1 cellular context compared by ENCODE assay signal in genomic region chr16:46918905-46919792, GRCh38.
TF ChIP-seq lines count a peak whose summit lies in the region.

No MANE protein-coding gene starts in this region.

TF ChIP-seq in HepG2, 621 proteins besides CTCF, POLR2A, EP300 and RAD21 (continued from another document and continues in another):
- TF ChIP-seq ZNF503 (CRISPR knock-in tag; IDR thresholded peaks at IDR 0.05) (peak; percentile 41; the same call in 1 of the 2 replicates), MED8 (CRISPR knock-in tag; IDR thresholded peaks at IDR 0.05; ENCODE audit: insufficient replicate concordance) (no peak), ZSCAN20 (CRISPR knock-in tag; IDR thresholded peaks at IDR 0.05; ENCODE audit: borderline replicate concordance) (no peak), PRDM10 (CRISPR knock-in tag; IDR thresholded peaks at IDR 0.05; ENCODE audit: low read depth) (peak; percentile 31; the same call in 1 of the 2 replicates), ZNF232 (CRISPR knock-in tag; IDR thresholded peaks at IDR 0.05; ENCODE audit: borderline replicate concordance) (no peak), STAG1 (CRISPR knock-in tag; IDR thresholded peaks at IDR 0.05) (peak; percentile 89), TRIM24 (CRISPR knock-in tag; IDR thresholded peaks at IDR 0.05) (no peak), CREM (IDR thresholded peaks at IDR 0.05) (peak; percentile 77; the same call in 1 of the 2 replicates), CREM (CRISPR knock-in tag; IDR thresholded peaks at IDR 0.05) (no peak), ZNF784 (CRISPR knock-in tag; IDR thresholded peaks at IDR 0.05; ENCODE audit: borderline replicate concordance) (no peak), ZNF12 (CRISPR knock-in tag; IDR thresholded peaks at IDR 0.05) (no peak), DDIT3 (CRISPR knock-in tag; IDR thresholded peaks at IDR 0.05) (no peak), ZNF703 (CRISPR knock-in tag; IDR thresholded peaks at IDR 0.05; ENCODE audit: borderline replicate concordance) (0 out of 2 replicates have a peak, but pooled peaks have one; percentile 74), KLF16 (CRISPR knock-in tag; IDR thresholded peaks at IDR 0.05) (peak in 1 of 2 experiments; percentile 42; a peak in 1 of 4 replicates), PAF1 (CRISPR knock-in tag; IDR thresholded peaks at IDR 0.05) (peak; percentile 87), CBX5 (CRISPR knock-in tag; IDR thresholded peaks at IDR 0.05; ENCODE audit: borderline replicate concordance) (peak; percentile 81; the same call in 1 of the 2 replicates), ZNF616 (CRISPR knock-in tag; IDR thresholded peaks at IDR 0.05; ENCODE audit: low read depth) (0 out of 2 replicates have a peak, but pooled peaks have one; percentile 51), CEBPG (CRISPR knock-in tag; IDR thresholded peaks at IDR 0.05) (peak; percentile 84), XBP1 (CRISPR knock-in tag; IDR thresholded peaks at IDR 0.05) (no peak), REST (IDR thresholded peaks at IDR 0.05; ENCODE audit: borderline replicate concordance in 1 of 2, low read depth in 1 of 2, low read length in 2 of 2) (no peak), ZNF563 (CRISPR knock-in tag; IDR thresholded peaks at IDR 0.05) (no peak), TARDBP (CRISPR knock-in tag; IDR thresholded peaks at IDR 0.05) (peak; percentile 76), HOMEZ (CRISPR knock-in tag; IDR thresholded peaks at IDR 0.05; ENCODE audit: low read depth) (peak; percentile 79), ARNT (IDR thresholded peaks at IDR 0.05) (no peak), E2F2 (CRISPR knock-in tag; IDR thresholded peaks at IDR 0.05; ENCODE audit: borderline replicate concordance) (no peak), POLR2AphosphoS5 (IDR thresholded peaks at IDR 0.05; ENCODE audit: low read depth, low read length) (no peak; the same call in 1 of the 2 replicates), SOX6 (IDR thresholded peaks at IDR 0.05) (no peak), SOX6 (CRISPR knock-in tag; IDR thresholded peaks at IDR 0.05) (peak; percentile 94), ELK4 (CRISPR knock-in tag; IDR thresholded peaks at IDR 0.05; ENCODE audit: borderline replicate concordance) (no peak), ZNF160 (CRISPR knock-in tag; IDR thresholded peaks at IDR 0.05) (peak; percentile 77; the same call in 1 of the 2 replicates), BORCS8-MEF2B (CRISPR knock-in tag; IDR thresholded peaks at IDR 0.05) (0 out of 2 replicates have a peak, but pooled peaks have one; percentile 10), ZNF251 (CRISPR knock-in tag; IDR thresholded peaks at IDR 0.05) (no peak), ZNF354B (CRISPR knock-in tag; IDR thresholded peaks at IDR 0.05) (no peak), TAF15 (IDR thresholded peaks at IDR 0.05; ENCODE audit: low read depth, low read length, poor library complexity, severe bottlenecking) (no peak), ZNF562 (CRISPR knock-in tag; IDR thresholded peaks at IDR 0.05; ENCODE audit: borderline replicate concordance) (no peak), ATF5 (CRISPR knock-in tag; IDR thresholded peaks at IDR 0.05; ENCODE audit: low read depth) (no peak), BRD4 (CRISPR knock-in tag; IDR thresholded peaks at IDR 0.05) (0 out of 2 replicates have a peak, but pooled peaks have one; percentile 31), ZHX1 (CRISPR knock-in tag; IDR thresholded peaks at IDR 0.05; ENCODE audit: low read depth) (no peak; the same call in 1 of the 2 replicates), ZUFSP (CRISPR knock-in tag; IDR thresholded peaks at IDR 0.05; ENCODE audit: borderline replicate concordance) (no peak), FOSL1 (CRISPR knock-in tag; IDR thresholded peaks at IDR 0.05; ENCODE audit: borderline replicate concordance) (no peak), ZNF569 (CRISPR knock-in tag; IDR thresholded peaks at IDR 0.05; ENCODE audit: borderline replicate concordance) (no peak), NFE2L1 (CRISPR knock-in tag; IDR thresholded peaks at IDR 0.05; ENCODE audit: borderline replicate concordance) (0 out of 2 replicates have a peak, but pooled peaks have one; percentile 18)
